8 cellular contexts compared by ENCODE assay signal in the genomic region with DNA sequence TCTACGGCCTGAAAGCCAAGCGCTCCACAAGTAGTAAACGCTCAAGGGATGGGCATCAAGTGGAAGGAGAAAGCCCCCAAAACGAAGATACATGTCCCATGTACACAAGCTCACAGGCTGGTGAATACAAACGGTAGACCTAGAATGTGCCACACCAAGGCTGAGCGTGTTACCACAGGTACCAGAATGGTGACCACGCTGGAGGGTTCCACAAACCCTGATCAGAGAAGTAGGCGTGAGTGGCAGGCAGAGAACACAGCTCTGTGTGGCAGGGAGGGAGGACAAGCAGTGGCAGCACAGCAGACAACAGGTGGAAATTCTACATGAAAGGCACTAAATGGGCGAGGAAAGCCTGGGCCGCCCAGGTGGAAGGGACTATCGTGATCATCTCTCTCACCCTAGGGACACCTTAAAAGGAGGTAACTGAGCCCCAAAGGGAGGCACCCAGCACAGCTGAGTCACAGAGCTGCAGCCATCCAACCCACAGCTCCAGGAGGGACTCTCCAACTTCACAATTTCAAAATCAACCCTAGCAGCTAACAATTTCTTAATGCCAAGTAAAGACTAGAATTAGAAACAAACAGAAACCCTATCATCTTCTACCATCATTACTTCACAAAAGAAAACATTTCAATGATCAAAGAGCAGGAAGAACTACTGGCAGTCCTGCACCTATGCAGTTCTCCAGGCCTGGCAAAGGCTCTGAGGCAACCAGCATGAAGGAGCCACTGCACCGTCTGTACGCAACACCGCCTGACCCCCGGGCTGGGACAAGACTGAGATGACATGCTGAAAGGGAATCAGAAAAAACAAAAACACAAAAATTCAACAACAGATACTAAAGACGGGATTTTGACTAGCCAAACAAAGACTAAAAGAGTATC. TPM values are rescaled to one million over a fixed set of nuclear protein-coding genes. Genes with fewer than 3 reads are reported as not detected.
A peak's percentile ranks its signal among the peaks of the same experiment; 100 is the strongest.
DNase-seq lines count a peak whose midpoint lies in the region; ATAC-seq and TF ChIP-seq lines count a peak whose summit lies in the region.
"Not testable (repeated sequence)": the region's sequence is repeated elsewhere in the genome, so short reads cannot be mapped to it uniquely, and the experiment has no call there.
"Had no signal": no experiment of that assay in that cellular context is flagged by ENCODE, and none has a peak within 500 bp of the region (broad histone marks: within the 10 kb centered on the region; RNA-seq: fewer than 3 reads in every experiment).

No MANE protein-coding gene starts in this region.

- not testable (repeated sequence) for H3K9me2 ChIP-seq in OCI-LY7 (ENCODE audit: insufficient read depth, low read length)

- not testable (repeated sequence) for H3K79me2 ChIP-seq in OCI-LY7 (ENCODE audit: insufficient read depth, low read depth, low read length)

- H3K27me3 ChIP-seq in Caco-2 (replicated peaks; ENCODE audit: control insufficient read depth, insufficient read depth, low read length); foreskin keratinocyte: not testable (repeated sequence)

- not testable (repeated sequence) for H4K20me1 ChIP-seq in OCI-LY7 (ENCODE audit: insufficient read depth, low read length)

- H3K4me3 ChIP-seq in Caco-2 (ENCODE audit: low read depth, low read length); OCI-LY7 (ENCODE audit: low read depth, low read length, poor library complexity, severe bottlenecking): not testable (repeated sequence)

- not testable (repeated sequence) for H2AFZ ChIP-seq in OCI-LY7 (ENCODE audit: low read length)

- POLR2A ChIA-PET in Caco-2 (lab: Charles Lee); OCI-LY7 (lab: Charles Lee): not testable (repeated sequence)

- intact Hi-C loops in Caco-2 (cut with micrococcal nuclease; ENCODE audit: unreplicated experiment); OCI-LY7 (cut with micrococcal nuclease; ENCODE audit: unreplicated experiment): not testable (repeated sequence)

- not testable (repeated sequence) for H3K4me2 ChIP-seq in OCI-LY7 (ENCODE audit: low read length)

- not testable (repeated sequence) for DNase-seq in Caco-2; OCI-LY7 (ENCODE audit: low spot score); activated T-cell treated with anti-CD3 and anti-CD28 coated beads, Interleukin-2, amount 50 U/mL, for 4 hours; activated naive CD8-positive, alpha-beta T cell treated with anti-CD3 and anti-CD28 coated beads, Interleukin-2, amount 50 U/mL, for 24 hours; foreskin keratinocyte; stimulated activated effector memory CD8-positive, alpha-beta T cell treated with anti-CD3 and anti-CD28 coated beads, Interleukin-12 subunit alpha, Interleukin-12 subunit beta, amount 100 ng/mL, for 72 hours (ENCODE audit: low spot score in 2 of 2)

- not testable (repeated sequence) for H3K27me3 Mint-ChIP-seq in Caco-2 (ENCODE audit: insufficient read depth, unreplicated experiment); activated T-cell treated with anti-CD3 and anti-CD28 coated beads, Interleukin-2, amount 50 U/mL, for 4 hours (ENCODE audit: low read depth); activated naive CD8-positive, alpha-beta T cell treated with anti-CD3 and anti-CD28 coated beads, Interleukin-2, amount 50 U/mL, for 24 hours

- CTCF ChIA-PET in Caco-2 (lab: Charles Lee); OCI-LY7 (lab: Charles Lee; ENCODE audit: unreplicated experiment): not testable (repeated sequence)

- not testable (repeated sequence) for H3K4me3 Mint-ChIP-seq in Caco-2 (ENCODE audit: unreplicated experiment); activated T-cell treated with anti-CD3 and anti-CD28 coated beads, Interleukin-2, amount 50 U/mL, for 4 hours; activated naive CD8-positive, alpha-beta T cell treated with anti-CD3 and anti-CD28 coated beads, Interleukin-2, amount 50 U/mL, for 24 hours; stimulated activated effector memory CD8-positive, alpha-beta T cell treated with anti-CD3 and anti-CD28 coated beads, Interleukin-12 subunit alpha, Interleukin-12 subunit beta, amount 100 ng/mL, for 72 hours

- BruUV-seq in Caco-2 (replicated peaks; lab: Mats Ljungman, UMichigan) (TSS peak; percentile 39), OCI-LY7 (replicated peaks; lab: Mats Ljungman, UMichigan) (TSS peak; percentile 65)

- not testable (repeated sequence) for H3K9me3 Mint-ChIP-seq in Caco-2 (ENCODE audit: unreplicated experiment); activated T-cell treated with anti-CD3 and anti-CD28 coated beads, Interleukin-2, amount 50 U/mL, for 4 hours; activated naive CD8-positive, alpha-beta T cell treated with anti-CD3 and anti-CD28 coated beads, Interleukin-2, amount 50 U/mL, for 24 hours; stimulated activated effector memory CD8-positive, alpha-beta T cell treated with anti-CD3 and anti-CD28 coated beads, Interleukin-12 subunit alpha, Interleukin-12 subunit beta, amount 100 ng/mL, for 72 hours

- H3K36me3 ChIP-seq in Caco-2 (ENCODE audit: control insufficient read depth, insufficient read depth, low read length); OCI-LY7 (ENCODE audit: insufficient read depth, low read length): not testable (repeated sequence)

- H3K9me3 ChIP-seq in Caco-2; OCI-LY7 (ENCODE audit: low read length): not testable (repeated sequence)

- H3K36me3 Mint-ChIP-seq in Caco-2 (ENCODE audit: insufficient read depth, unreplicated experiment); activated T-cell treated with anti-CD3 and anti-CD28 coated beads, Interleukin-2, amount 50 U/mL, for 4 hours (ENCODE audit: insufficient read depth); activated naive CD8-positive, alpha-beta T cell treated with anti-CD3 and anti-CD28 coated beads, Interleukin-2, amount 50 U/mL, for 24 hours (ENCODE audit: low read depth); stimulated activated effector memory CD8-positive, alpha-beta T cell treated with anti-CD3 and anti-CD28 coated beads, Interleukin-12 subunit alpha, Interleukin-12 subunit beta, amount 100 ng/mL, for 72 hours: not testable (repeated sequence)

- not testable (repeated sequence) for H3K27ac Mint-ChIP-seq in Caco-2 (ENCODE audit: unreplicated experiment); activated naive CD8-positive, alpha-beta T cell treated with anti-CD3 and anti-CD28 coated beads, Interleukin-2, amount 50 U/mL, for 24 hours; stimulated activated effector memory CD8-positive, alpha-beta T cell treated with anti-CD3 and anti-CD28 coated beads, Interleukin-12 subunit alpha, Interleukin-12 subunit beta, amount 100 ng/mL, for 72 hours

- TF ChIP-seq CTCF in Caco-2 (IDR thresholded peaks at IDR 0.05; ENCODE audit: insufficient read depth in 1 of 2, low read depth in 1 of 2, low read length in 1 of 2, severe bottlenecking in 1 of 2, unreplicated experiment in 1 of 2); OCI-LY7 (conservative IDR thresholded peaks at IDR 0.05; ENCODE audit: low read length); foreskin keratinocyte (conservative IDR thresholded peaks at IDR 0.05): not testable (repeated sequence)

- not testable (repeated sequence) for H3K4me1 Mint-ChIP-seq in Caco-2 (ENCODE audit: low read depth, unreplicated experiment); activated T-cell treated with anti-CD3 and anti-CD28 coated beads, Interleukin-2, amount 50 U/mL, for 4 hours (ENCODE audit: low read depth); activated naive CD8-positive, alpha-beta T cell treated with anti-CD3 and anti-CD28 coated beads, Interleukin-2, amount 50 U/mL, for 24 hours; stimulated activated effector memory CD8-positive, alpha-beta T cell treated with anti-CD3 and anti-CD28 coated beads, Interleukin-12 subunit alpha, Interleukin-12 subunit beta, amount 100 ng/mL, for 72 hours

- ATAC-seq in activated CD4-positive, CD25-positive, alpha-beta regulatory T cell treated with anti-CD3 and anti-CD28 coated beads, Interleukin-2, amount 50 U/mL, for 24 hours = peak; percentile 94 to 96
- peak; percentile 95 to 96 for ATAC-seq in activated T-cell treated with anti-CD3 and anti-CD28 coated beads, Interleukin-2, amount 50 U/mL, for 4 hours
- peak; percentile 92 for ATAC-seq in activated naive CD8-positive, alpha-beta T cell treated with anti-CD3 and anti-CD28 coated beads, Interleukin-2, amount 50 U/mL, for 24 hours
- peak; percentile 10 for ATAC-seq in foreskin keratinocyte
- ATAC-seq in stimulated activated effector memory CD8-positive, alpha-beta T cell treated with anti-CD3 and anti-CD28 coated beads, Interleukin-12 subunit alpha, Interleukin-12 subunit beta, amount 100 ng/mL, for 72 hours = peak; percentile 68

- H3K4me1 ChIP-seq in Caco-2; OCI-LY7 (ENCODE audit: insufficient read depth, low read length, poor library complexity, severe bottlenecking); foreskin keratinocyte: not testable (repeated sequence)

- H3K27ac ChIP-seq in OCI-LY7 (ENCODE audit: low read depth, low read length, poor library complexity, severe bottlenecking); foreskin keratinocyte: not testable (repeated sequence)

RNA-seq across cellular contexts. Expression of gene TMEM191C, which starts 32.7 kb away (rescaled TPM):
- total RNA-seq in Caco-2 (2022) (7.5 and 8.5 TPM in 2 replicates), OCI-LY7 (2022) (2.2 and 3.2 TPM in 2 replicates), foreskin keratinocyte (0.46 and 1.2 TPM in 2 replicates)
- total RNA-seq in OCI-LY7 (2014; rRNA removed; shearing (Covaris generic)) = 0.82 and 1.2 TPM in 2 replicates
- total RNA-seq in activated T-cell treated with anti-CD3 and anti-CD28 coated beads, Interleukin-2, amount 50 U/mL, for 4 hours = under 1 TPM; 0.23 to 0.87 (median 0.53) TPM
- polyA plus RNA-seq in foreskin keratinocyte = 1.2 and 1.3 TPM in 2 replicates

RNA-seq across cellular contexts. Expression of gene RIMBP3C, which starts 51.4 kb away (rescaled TPM):
- total RNA-seq in Caco-2 (2022) = 0.12 and 0.39 TPM in 2 replicates
- total RNA-seq in OCI-LY7 (2014; rRNA removed; shearing (Covaris generic)) = 0.15 and 0.69 TPM in 2 replicates
- total RNA-seq in OCI-LY7 (2022) = 1.1 and 2.0 TPM in 2 replicates
- total RNA-seq in activated T-cell treated with anti-CD3 and anti-CD28 coated beads, Interleukin-2, amount 50 U/mL, for 4 hours = under 1 TPM in 2 of 3 donors, not detected in 1; 0.20 to 0.57 TPM
- total RNA-seq in foreskin keratinocyte = 0.07 TPM in 1 of 2 replicates, not detected in the other
- polyA plus RNA-seq in foreskin keratinocyte = 0.01 and 0.02 TPM in 2 replicates
- total RNA-seq: HT-29 had no signal

Comparison
In these comparisons a context has a peak if more than half of its experiments do, and no peak if none do; other contexts are left out.
1. ATAC-seq: peak in every context shown above with its lines; median percentile 96 in activated T-cell treated with anti-CD3 and anti-CD28 coated beads, Interleukin-2, amount 50 U/mL, for 4 hours; 95 in activated CD4-positive, CD25-positive, alpha-beta regulatory T cell treated with anti-CD3 and anti-CD28 coated beads, Interleukin-2, amount 50 U/mL, for 24 hours; 92 in activated naive CD8-positive, alpha-beta T cell treated with anti-CD3 and anti-CD28 coated beads, Interleukin-2, amount 50 U/mL, for 24 hours; 68 in stimulated activated effector memory CD8-positive, alpha-beta T cell treated with anti-CD3 and anti-CD28 coated beads, Interleukin-12 subunit alpha, Interleukin-12 subunit beta, amount 100 ng/mL, for 72 hours; 10 in foreskin keratinocyte.